In the genomic region with DNA sequence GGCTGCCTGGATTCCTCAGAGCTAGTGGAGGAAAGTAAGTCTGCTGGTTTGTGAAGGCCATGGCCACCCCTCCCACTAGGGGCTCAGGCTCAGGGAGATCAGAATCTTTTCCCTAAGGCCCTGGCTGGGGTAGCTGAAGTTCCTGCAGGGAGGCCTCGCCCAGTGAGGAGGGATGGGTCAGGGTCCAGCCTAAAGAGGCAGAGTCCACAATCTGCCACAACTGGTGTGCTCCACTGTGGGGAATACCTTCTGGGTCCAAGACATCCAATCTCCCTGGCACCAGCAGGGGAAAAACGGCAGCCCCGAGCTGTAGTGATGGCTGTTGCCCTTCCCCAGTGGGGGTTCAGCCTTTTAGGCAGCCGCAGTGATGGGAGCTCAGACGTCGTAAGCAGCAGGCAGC, we compare ENCODE assay signal across 1 cellular context.
TF ChIP-seq lines count a peak whose summit lies in the region.

No MANE protein-coding gene starts in this region.

TF ChIP-seq in HepG2, 621 proteins besides CTCF, POLR2A, EP300 and RAD21:
- TF ChIP-seq ARID4A (CRISPR knock-in tag; IDR thresholded peaks at IDR 0.05; ENCODE audit: borderline replicate concordance) (no peak), ZNF263 (CRISPR knock-in tag; IDR thresholded peaks at IDR 0.05) (peak; percentile 54), ADNP (CRISPR knock-in tag; IDR thresholded peaks at IDR 0.05) (no peak), TEAD3 (CRISPR knock-in tag; optimal IDR thresholded peaks at IDR 0.05; ENCODE audit: borderline replicate concordance) (no peak), AFF4 (CRISPR knock-in tag; IDR thresholded peaks at IDR 0.05) (no peak)
